ENCODE assay signal across 8 cellular contexts in the genomic region with DNA sequence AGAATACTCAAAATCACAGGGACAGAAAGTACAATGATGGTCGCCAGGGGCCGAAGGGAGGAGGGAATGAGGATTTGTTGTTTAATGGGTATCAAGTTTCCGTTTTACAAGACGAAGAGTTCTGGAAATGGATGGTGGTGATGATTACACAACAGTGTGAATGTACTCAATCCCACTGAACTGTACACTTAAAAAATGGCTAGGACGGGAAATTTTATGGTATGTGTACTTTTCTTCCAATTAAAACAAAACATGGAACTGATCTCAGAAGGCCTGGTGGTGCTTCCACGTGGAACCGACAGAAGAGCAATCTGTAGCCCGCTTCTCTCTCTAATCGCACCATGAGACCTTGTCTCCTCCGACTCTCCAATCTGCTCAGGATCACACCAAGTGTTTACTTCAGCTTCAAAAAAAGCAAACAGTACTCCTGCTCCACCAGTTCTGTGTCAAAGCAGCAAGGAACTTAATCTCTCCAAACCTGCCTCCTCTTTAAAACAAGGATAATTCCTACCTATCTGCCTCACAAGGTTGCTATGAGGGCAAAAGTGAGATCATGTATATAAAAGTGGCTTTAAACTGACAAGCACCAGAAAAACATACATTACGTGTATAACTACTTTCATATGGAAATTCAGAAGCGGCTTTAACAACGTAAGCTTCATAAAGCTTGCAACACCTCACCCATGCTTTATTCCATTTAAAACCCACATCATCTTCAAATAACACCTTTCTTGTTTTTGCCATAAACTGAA. TPM values are rescaled to one million over a fixed set of nuclear protein-coding genes. Genes with fewer than 3 reads are reported as not detected.
DNase-seq lines count a peak whose midpoint lies in the region; ATAC-seq and TF ChIP-seq lines count a peak whose summit lies in the region.

No MANE protein-coding gene starts in this region.

- H4K91ac ChIP-seq in mesenchymal stem cell (ENCODE audit: low read length), result no peak overlapping the region

- no peak overlapping the region for H3K14ac ChIP-seq in mesenchymal stem cell (ENCODE audit: low read length in 2 of 2)

- no peaks in the 10 kb centered on the region for H3K9me2 ChIP-seq in SK-N-SH

- dilution Hi-C loops in mammary epithelial cell (cut with HindIII; ENCODE audit: low sequenced_read_pairs), result no loop called here

- H3K36me3 ChIP-seq in SK-N-SH (replicated peaks in 1 of 2; ENCODE audit: control insufficient read depth in 1 of 2, insufficient read depth in 2 of 2, low read length in 1 of 2) (no peaks in the 10 kb centered on the region), mammary epithelial cell (ENCODE audit: insufficient read depth, low read length) (no peaks in the 10 kb centered on the region), mesenchymal stem cell (ENCODE audit: control insufficient read depth in 1 of 2, insufficient read depth in 2 of 2, low read depth in 1 of 2, low read length in 2 of 2) (no peaks in the 10 kb centered on the region)

- H3K27ac ChIP-seq in SK-N-SH (ENCODE audit: low read depth in 2 of 2, low read length in 1 of 2) (peak overlapping the region in 1 of 2 experiments; percentile 93; a peak in 1 of 4 replicates), mammary epithelial cell (ENCODE audit: insufficient read depth, low read depth, low read length) (peak overlapping the region; percentile 92), mesenchymal stem cell (ENCODE audit: low read length, poor library complexity, severe bottlenecking) (peak overlapping the region; percentile 31)

- CTCF ChIA-PET in SK-N-SH (lab: Yijun Ruan, JAX) (no interaction called here), mammary epithelial cell (lab: Charles Lee; ENCODE audit: low non-redundant PET) (no interaction called here)

- H4K8ac ChIP-seq in mesenchymal stem cell (ENCODE audit: low read length), result no peak overlapping the region

- H4K20me1 ChIP-seq in SK-N-SH (ENCODE audit: insufficient read depth) (peaks cover 49% of the 10 kb centered on the region), mammary epithelial cell (ENCODE audit: insufficient read depth, low read length) (peaks cover 5% of the 10 kb centered on the region)

- H2BK120ac ChIP-seq in mesenchymal stem cell (ENCODE audit: low read depth, low read length), result no peak overlapping the region

- no peak overlapping the region for H2AFZ ChIP-seq in SK-N-SH (ENCODE audit: low read depth)
- H2AFZ ChIP-seq in mammary epithelial cell (ENCODE audit: low read depth, low read length), result peak overlapping the region; percentile 98
- H2AFZ ChIP-seq in mesenchymal stem cell (ENCODE audit: low read depth, low read length), result no peak overlapping the region

- POLR2A ChIA-PET in SK-N-SH (lab: Yijun Ruan, JAX), result interaction anchor here (1.0 kb wide), 1 partner anchor 14 kb away, joined by 3 read pairs; no protein-coding TSS in a partner anchor

- no peak overlapping the region for H2AK5ac ChIP-seq in mesenchymal stem cell (ENCODE audit: low read length, severe bottlenecking)

- TF ChIP-seq CTCF in SK-N-SH (IDR thresholded peaks at IDR 0.05) (no peak), mammary epithelial cell (conservative IDR thresholded peaks at IDR 0.05 in 1 of 2, IDR thresholded peaks at IDR 0.05 in 1 of 2; ENCODE audit: extremely low read depth in 1 of 2, insufficient read depth in 1 of 2, low read depth in 1 of 2, low read length in 2 of 2) (no peak), GM10266 (IDR thresholded peaks at IDR 0.05; ENCODE audit: control insufficient read depth, insufficient read depth, low read depth, missing control alignments) (no peak)

- no peak overlapping the region for H2BK15ac ChIP-seq in mesenchymal stem cell (ENCODE audit: low read depth, poor library complexity, severe bottlenecking)

- H3K4me3 ChIP-seq in SK-N-SH (ENCODE audit: low read depth in 2 of 2, low read length in 1 of 2) (peak overlapping the region; percentile 79 to 81), mammary epithelial cell (replicated peaks in 1 of 3; ENCODE audit: insufficient read depth in 1 of 3, low read depth in 2 of 3, low read length in 3 of 3) (peak overlapping the region; percentile 95 to 98 (median 96)), mesenchymal stem cell (ENCODE audit: insufficient read depth in 1 of 2, low read depth in 1 of 2, low read length in 2 of 2) (peak overlapping the region in 1 of 2 experiments; percentile 98)

- H3K4me1 ChIP-seq in SK-N-SH (ENCODE audit: control insufficient read depth in 1 of 2, insufficient read depth in 2 of 2, low read depth in 1 of 2, low read length in 1 of 2) (peaks cover 5 to 6% of the 10 kb centered on the region in 2 experiments; a peak in 3 of 4 replicates), mammary epithelial cell (ENCODE audit: insufficient read depth, low read length) (peaks cover 6% of the 10 kb centered on the region), mesenchymal stem cell (ENCODE audit: control insufficient read depth, insufficient read depth, low read depth, low read length) (no peaks in the 10 kb centered on the region)

- peak overlapping the region in 1 of 2 experiments; percentile 57 for H3K18ac ChIP-seq in mesenchymal stem cell (ENCODE audit: low read depth in 1 of 2, low read length in 2 of 2)

- intact Hi-C loops in mammary epithelial cell (cut with micrococcal nuclease), result no loop called here

- DNase-seq in SK-N-SH (no peak), NCI-H524 (lab: John Stamatoyannopoulos, UW) (peak; percentile 46 to 76), mammary epithelial cell (peak; percentile 8), mesenchymal stem cell (peak; percentile 81), GM10266 (ENCODE audit: extremely low spot score) (no peak)

- H3K9ac ChIP-seq in SK-N-SH (peak overlapping the region; percentile 88), mammary epithelial cell (ENCODE audit: insufficient read depth, low read length) (peak overlapping the region; percentile 86), mesenchymal stem cell (ENCODE audit: low read length) (peak overlapping the region; percentile 97)

- no peak for TF ChIP-seq EP300 in SK-N-SH (IDR thresholded peaks at IDR 0.05; ENCODE audit: borderline replicate concordance in 1 of 2, low read depth in 1 of 2, low read length in 1 of 2)

- no peak overlapping the region for H2BK5ac ChIP-seq in mesenchymal stem cell (ENCODE audit: low read depth, low read length, poor library complexity, severe bottlenecking)

- BruUV-seq in mammary epithelial cell (replicated peaks; lab: Mats Ljungman, UMichigan), result TSS peak; percentile 20

- H3K27me3 ChIP-seq in SK-N-SH (ENCODE audit: insufficient read depth), result no peaks in the 10 kb centered on the region
- no peaks in the 10 kb centered on the region for H3K27me3 ChIP-seq in mammary epithelial cell (ENCODE audit: insufficient read depth, low read length)
- H3K27me3 ChIP-seq in mesenchymal stem cell (ENCODE audit: control insufficient read depth in 1 of 2, insufficient read depth in 1 of 2, low read length in 2 of 2), result no peaks in the 10 kb centered on the region

- H3K23ac ChIP-seq in mesenchymal stem cell (ENCODE audit: low read length in 2 of 2), result no peak overlapping the region

- 74% methylated on average over 13 of the region's 13 CpGs for WGBS in SK-N-SH (ENCODE audit: low lambda C conversion rate)
- WGBS in mammary epithelial cell (ENCODE audit: low coverage, missing lambda C conversion rate), result 60% methylated on average over 13 of the region's 13 CpGs
- WGBS in mesenchymal stem cell, result 12% methylated on average over 12 of the region's 13 CpGs

- peak overlapping the region in 1 of 2 experiments; percentile 26 for H3K4ac ChIP-seq in mesenchymal stem cell (ENCODE audit: low read depth in 1 of 2, low read length in 2 of 2)

- no peaks in the 10 kb centered on the region for H3K79me1 ChIP-seq in mesenchymal stem cell (replicated peaks; ENCODE audit: low read length, poor library complexity, severe bottlenecking)

- no peaks in the 10 kb centered on the region for H3K9me3 ChIP-seq in SK-N-SH
- H3K9me3 ChIP-seq in mammary epithelial cell (replicated peaks; ENCODE audit: insufficient read depth, low read length), result no peaks in the 10 kb centered on the region
- no peaks in the 10 kb centered on the region for H3K9me3 ChIP-seq in mesenchymal stem cell (ENCODE audit: control insufficient read depth, low read length)

- H2BK12ac ChIP-seq in mesenchymal stem cell (ENCODE audit: low read length in 2 of 2), result no peak overlapping the region

- ATAC-seq in SK-N-SH treated with all-trans-retinoic acid at 6 μM for 48 hours (no peak), HG02970 (IDR thresholded peaks at IDR 0.05; ENCODE audit: low FRiP score, unreplicated experiment) (no peak), GM21447 (IDR thresholded peaks at IDR 0.05; ENCODE audit: unreplicated experiment) (no peak)

- no peak for TF ChIP-seq RAD21 in SK-N-SH (IDR thresholded peaks at IDR 0.05; ENCODE audit: low read length)

- peak overlapping the region; percentile 82 for H3K4me2 ChIP-seq in SK-N-SH
- H3K4me2 ChIP-seq in mammary epithelial cell (ENCODE audit: insufficient read depth, low read depth, low read length), result peak overlapping the region; percentile 87
- H3K4me2 ChIP-seq in mesenchymal stem cell (ENCODE audit: low read length, poor library complexity, severe bottlenecking), result peak overlapping the region; percentile 77

- in situ Hi-C loops in mammary epithelial cell (cut with MboI; ENCODE audit: low sequenced_read_pairs in 2 of 2), result no loop called here

- H3K79me2 ChIP-seq in SK-N-SH (ENCODE audit: insufficient read depth) (peaks cover 60% of the 10 kb centered on the region), mammary epithelial cell (ENCODE audit: insufficient read depth, low read length) (peaks cover 68% of the 10 kb centered on the region)

- peaks cover 9% of the 10 kb centered on the region for H3F3A ChIP-seq in SK-N-SH (replicated peaks; ENCODE audit: insufficient read depth)

TF ChIP-seq in SK-N-SH, 30 proteins besides CTCF, POLR2A, EP300 and RAD21 (continues in another document):
- TF ChIP-seq CHD2 (IDR thresholded peaks at IDR 0.05; ENCODE audit: low read length, partially characterized antibody), result no peak
- no peak for TF ChIP-seq RCOR1 (IDR thresholded peaks at IDR 0.05; ENCODE audit: low read length)

TF ChIP-seq in SK-N-SH treated with all-trans-retinoic acid at 6 μM for 48 hours, 23 proteins besides CTCF, POLR2A, EP300 and RAD21:
- TF ChIP-seq ARNTL (CRISPR knock-in tag; IDR thresholded peaks at IDR 0.05; ENCODE audit: borderline replicate concordance, low read depth) (no peak), GLIS3 (CRISPR knock-in tag; IDR thresholded peaks at IDR 0.05) (no peak)

RNA-seq across cellular contexts. Expression of a gene that starts 2.1 kb away (rescaled TPM):
- polyA plus RNA-seq in SK-N-SH (2012; rRNA removed) (17.9 and 18.8 TPM in 2 replicates), mammary epithelial cell (26.1 TPM)
- 13.4 and 14.8 TPM in 2 replicates for polyA plus RNA-seq in SK-N-SH (2012; cell fraction: cytosol; rRNA removed)
- 30.7 and 53.7 TPM in 2 replicates for polyA plus RNA-seq in SK-N-SH (2012; cell fraction: nucleus; rRNA removed)
- total RNA-seq in mammary epithelial cell, result 10 to 100 TPM; 87.2 to 96.3 TPM
- polyA minus RNA-seq in mammary epithelial cell, result 186 TPM
- 55.3 TPM for polyA plus RNA-seq in mesenchymal stem cell (2013, experiment 1 of 2)
- polyA plus RNA-seq in mesenchymal stem cell (2013, experiment 2 of 2), result 56.5 TPM

RNA-seq across cellular contexts. Expression of a gene that starts 42.9 kb away (rescaled TPM):
- 0.53 and 0.60 TPM in 2 replicates for polyA plus RNA-seq in SK-N-SH (2012; rRNA removed)
- polyA plus RNA-seq in SK-N-SH (2012; cell fraction: cytosol; rRNA removed), result 0.55 and 0.67 TPM in 2 replicates
- polyA plus RNA-seq in SK-N-SH (2012; cell fraction: nucleus; rRNA removed), result 0.47 and 1.0 TPM in 2 replicates
- 1 to 10 TPM; 2.1 to 5.7 TPM for total RNA-seq in mammary epithelial cell
- polyA plus RNA-seq in mammary epithelial cell, result 0.58 TPM
- 7.5 TPM for polyA minus RNA-seq in mammary epithelial cell
- 0.32 TPM for polyA plus RNA-seq in mesenchymal stem cell (2013, experiment 1 of 2)
- 0.34 TPM for polyA plus RNA-seq in mesenchymal stem cell (2013, experiment 2 of 2)

Comparison
In these comparisons a context has a peak if more than half of its experiments do, and no peak if none do; other contexts are left out.
1. DNase-seq: peak in NCI-H524 (2 of 2), mammary epithelial cell (single experiment) and mesenchymal stem cell (single experiment); none in SK-N-SH (single experiment) and GM10266 (single experiment).
2. Peak in every context shown above with its lines, with median percentiles within 50 percentile points of each other: H3K4me2 ChIP-seq and H3K9ac ChIP-seq.